1 cellular context compared by ENCODE assay signal in the genomic region with DNA sequence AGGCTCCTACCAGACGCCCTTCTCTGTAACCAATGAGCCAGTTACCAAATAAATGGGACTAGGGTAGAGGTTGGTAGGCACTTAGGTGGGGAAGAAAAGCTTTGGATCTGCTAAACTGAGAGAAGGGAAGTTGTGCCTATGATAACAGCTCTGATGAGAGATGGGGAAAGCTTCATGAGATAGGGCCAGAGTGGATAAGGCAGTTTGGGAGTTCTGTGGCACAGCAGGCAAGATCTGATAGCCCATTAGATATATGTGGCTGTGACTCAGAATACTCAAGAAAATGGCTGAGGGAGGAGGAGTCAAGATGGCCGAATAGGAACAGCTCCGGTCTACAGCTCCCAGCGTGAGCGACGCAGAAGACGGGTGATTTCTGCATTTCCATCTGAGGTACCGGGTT.
TF ChIP-seq lines count a peak whose summit lies in the region.

No MANE protein-coding gene starts in this region.

TF ChIP-seq in K562, 482 proteins besides CTCF, POLR2A, EP300 and RAD21 (continued from another document):
- TF ChIP-seq, protein P1, sequence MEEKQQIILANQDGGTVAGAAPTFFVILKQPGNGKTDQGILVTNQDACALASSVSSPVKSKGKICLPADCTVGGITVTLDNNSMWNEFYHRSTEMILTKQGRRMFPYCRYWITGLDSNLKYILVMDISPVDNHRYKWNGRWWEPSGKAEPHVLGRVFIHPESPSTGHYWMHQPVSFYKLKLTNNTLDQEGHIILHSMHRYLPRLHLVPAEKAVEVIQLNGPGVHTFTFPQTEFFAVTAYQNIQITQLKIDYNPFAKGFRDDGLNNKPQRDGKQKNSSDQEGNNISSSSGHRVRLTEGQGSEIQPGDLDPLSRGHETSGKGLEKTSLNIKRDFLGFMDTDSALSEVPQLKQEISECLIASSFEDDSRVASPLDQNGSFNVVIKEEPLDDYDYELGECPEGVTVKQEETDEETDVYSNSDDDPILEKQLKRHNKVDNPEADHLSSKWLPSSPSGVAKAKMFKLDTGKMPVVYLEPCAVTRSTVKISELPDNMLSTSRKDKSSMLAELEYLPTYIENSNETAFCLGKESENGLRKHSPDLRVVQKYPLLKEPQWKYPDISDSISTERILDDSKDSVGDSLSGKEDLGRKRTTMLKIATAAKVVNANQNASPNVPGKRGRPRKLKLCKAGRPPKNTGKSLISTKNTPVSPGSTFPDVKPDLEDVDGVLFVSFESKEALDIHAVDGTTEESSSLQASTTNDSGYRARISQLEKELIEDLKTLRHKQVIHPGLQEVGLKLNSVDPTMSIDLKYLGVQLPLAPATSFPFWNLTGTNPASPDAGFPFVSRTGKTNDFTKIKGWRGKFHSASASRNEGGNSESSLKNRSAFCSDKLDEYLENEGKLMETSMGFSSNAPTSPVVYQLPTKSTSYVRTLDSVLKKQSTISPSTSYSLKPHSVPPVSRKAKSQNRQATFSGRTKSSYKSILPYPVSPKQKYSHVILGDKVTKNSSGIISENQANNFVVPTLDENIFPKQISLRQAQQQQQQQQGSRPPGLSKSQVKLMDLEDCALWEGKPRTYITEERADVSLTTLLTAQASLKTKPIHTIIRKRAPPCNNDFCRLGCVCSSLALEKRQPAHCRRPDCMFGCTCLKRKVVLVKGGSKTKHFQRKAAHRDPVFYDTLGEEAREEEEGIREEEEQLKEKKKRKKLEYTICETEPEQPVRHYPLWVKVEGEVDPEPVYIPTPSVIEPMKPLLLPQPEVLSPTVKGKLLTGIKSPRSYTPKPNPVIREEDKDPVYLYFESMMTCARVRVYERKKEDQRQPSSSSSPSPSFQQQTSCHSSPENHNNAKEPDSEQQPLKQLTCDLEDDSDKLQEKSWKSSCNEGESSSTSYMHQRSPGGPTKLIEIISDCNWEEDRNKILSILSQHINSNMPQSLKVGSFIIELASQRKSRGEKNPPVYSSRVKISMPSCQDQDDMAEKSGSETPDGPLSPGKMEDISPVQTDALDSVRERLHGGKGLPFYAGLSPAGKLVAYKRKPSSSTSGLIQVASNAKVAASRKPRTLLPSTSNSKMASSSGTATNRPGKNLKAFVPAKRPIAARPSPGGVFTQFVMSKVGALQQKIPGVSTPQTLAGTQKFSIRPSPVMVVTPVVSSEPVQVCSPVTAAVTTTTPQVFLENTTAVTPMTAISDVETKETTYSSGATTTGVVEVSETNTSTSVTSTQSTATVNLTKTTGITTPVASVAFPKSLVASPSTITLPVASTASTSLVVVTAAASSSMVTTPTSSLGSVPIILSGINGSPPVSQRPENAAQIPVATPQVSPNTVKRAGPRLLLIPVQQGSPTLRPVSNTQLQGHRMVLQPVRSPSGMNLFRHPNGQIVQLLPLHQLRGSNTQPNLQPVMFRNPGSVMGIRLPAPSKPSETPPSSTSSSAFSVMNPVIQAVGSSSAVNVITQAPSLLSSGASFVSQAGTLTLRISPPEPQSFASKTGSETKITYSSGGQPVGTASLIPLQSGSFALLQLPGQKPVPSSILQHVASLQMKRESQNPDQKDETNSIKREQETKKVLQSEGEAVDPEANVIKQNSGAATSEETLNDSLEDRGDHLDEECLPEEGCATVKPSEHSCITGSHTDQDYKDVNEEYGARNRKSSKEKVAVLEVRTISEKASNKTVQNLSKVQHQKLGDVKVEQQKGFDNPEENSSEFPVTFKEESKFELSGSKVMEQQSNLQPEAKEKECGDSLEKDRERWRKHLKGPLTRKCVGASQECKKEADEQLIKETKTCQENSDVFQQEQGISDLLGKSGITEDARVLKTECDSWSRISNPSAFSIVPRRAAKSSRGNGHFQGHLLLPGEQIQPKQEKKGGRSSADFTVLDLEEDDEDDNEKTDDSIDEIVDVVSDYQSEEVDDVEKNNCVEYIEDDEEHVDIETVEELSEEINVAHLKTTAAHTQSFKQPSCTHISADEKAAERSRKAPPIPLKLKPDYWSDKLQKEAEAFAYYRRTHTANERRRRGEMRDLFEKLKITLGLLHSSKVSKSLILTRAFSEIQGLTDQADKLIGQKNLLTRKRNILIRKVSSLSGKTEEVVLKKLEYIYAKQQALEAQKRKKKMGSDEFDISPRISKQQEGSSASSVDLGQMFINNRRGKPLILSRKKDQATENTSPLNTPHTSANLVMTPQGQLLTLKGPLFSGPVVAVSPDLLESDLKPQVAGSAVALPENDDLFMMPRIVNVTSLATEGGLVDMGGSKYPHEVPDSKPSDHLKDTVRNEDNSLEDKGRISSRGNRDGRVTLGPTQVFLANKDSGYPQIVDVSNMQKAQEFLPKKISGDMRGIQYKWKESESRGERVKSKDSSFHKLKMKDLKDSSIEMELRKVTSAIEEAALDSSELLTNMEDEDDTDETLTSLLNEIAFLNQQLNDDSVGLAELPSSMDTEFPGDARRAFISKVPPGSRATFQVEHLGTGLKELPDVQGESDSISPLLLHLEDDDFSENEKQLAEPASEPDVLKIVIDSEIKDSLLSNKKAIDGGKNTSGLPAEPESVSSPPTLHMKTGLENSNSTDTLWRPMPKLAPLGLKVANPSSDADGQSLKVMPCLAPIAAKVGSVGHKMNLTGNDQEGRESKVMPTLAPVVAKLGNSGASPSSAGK (IDR thresholded peaks at IDR 0.05): peak; percentile 38; the same call in 1 of the 2 replicates
- peak; percentile 21 for TF ChIP-seq NFIC (IDR thresholded peaks at IDR 0.05)
- peak; percentile 81; the same call in 1 of the 2 replicates for TF ChIP-seq NBN (IDR thresholded peaks at IDR 0.05; ENCODE audit: low read depth)
- TF ChIP-seq, protein P2, sequence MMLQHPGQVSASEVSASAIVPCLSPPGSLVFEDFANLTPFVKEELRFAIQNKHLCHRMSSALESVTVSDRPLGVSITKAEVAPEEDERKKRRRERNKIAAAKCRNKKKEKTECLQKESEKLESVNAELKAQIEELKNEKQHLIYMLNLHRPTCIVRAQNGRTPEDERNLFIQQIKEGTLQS (IDR thresholded peaks at IDR 0.05): peak; percentile 70
- TF ChIP-seq, protein P2 (CRISPR knock-in tag; conservative IDR thresholded peaks at IDR 0.05): no peak
- TF ChIP-seq ZNF197 (CRISPR knock-in tag; IDR thresholded peaks at IDR 0.05; ENCODE audit: low read depth): no peak
- TF ChIP-seq CREM (IDR thresholded peaks at IDR 0.05; ENCODE audit: low read depth): 0 out of 2 replicates have a peak, but pooled peaks have one; percentile 8
- TF ChIP-seq PML (IDR thresholded peaks at IDR 0.05; ENCODE audit: low read length): no peak
- no peak for TF ChIP-seq ZNF24 (IDR thresholded peaks at IDR 0.05)
- TF ChIP-seq SMAD4 (CRISPR knock-in tag; conservative IDR thresholded peaks at IDR 0.05): peak; percentile 46; the same call in 1 of the 2 replicates
- TF ChIP-seq NR2C1 (IDR thresholded peaks at IDR 0.05): peak; percentile 25; the same call in 1 of the 2 replicates
- TF ChIP-seq NR2C1 (tag; IDR thresholded peaks at IDR 0.05): 0 out of 2 replicates have a peak, but pooled peaks have one; percentile 41
- TF ChIP-seq ZNF212 (CRISPR knock-in tag; IDR thresholded peaks at IDR 0.05): no peak
- peak; percentile 84 for TF ChIP-seq CTBP1 (IDR thresholded peaks at IDR 0.05; ENCODE audit: borderline replicate concordance)
- TF ChIP-seq SMARCA4 (IDR thresholded peaks at IDR 0.05): peak; percentile 82
- peak; percentile 95 for TF ChIP-seq TAF7 (tag; IDR thresholded peaks at IDR 0.05)
- TF ChIP-seq, protein P3, sequence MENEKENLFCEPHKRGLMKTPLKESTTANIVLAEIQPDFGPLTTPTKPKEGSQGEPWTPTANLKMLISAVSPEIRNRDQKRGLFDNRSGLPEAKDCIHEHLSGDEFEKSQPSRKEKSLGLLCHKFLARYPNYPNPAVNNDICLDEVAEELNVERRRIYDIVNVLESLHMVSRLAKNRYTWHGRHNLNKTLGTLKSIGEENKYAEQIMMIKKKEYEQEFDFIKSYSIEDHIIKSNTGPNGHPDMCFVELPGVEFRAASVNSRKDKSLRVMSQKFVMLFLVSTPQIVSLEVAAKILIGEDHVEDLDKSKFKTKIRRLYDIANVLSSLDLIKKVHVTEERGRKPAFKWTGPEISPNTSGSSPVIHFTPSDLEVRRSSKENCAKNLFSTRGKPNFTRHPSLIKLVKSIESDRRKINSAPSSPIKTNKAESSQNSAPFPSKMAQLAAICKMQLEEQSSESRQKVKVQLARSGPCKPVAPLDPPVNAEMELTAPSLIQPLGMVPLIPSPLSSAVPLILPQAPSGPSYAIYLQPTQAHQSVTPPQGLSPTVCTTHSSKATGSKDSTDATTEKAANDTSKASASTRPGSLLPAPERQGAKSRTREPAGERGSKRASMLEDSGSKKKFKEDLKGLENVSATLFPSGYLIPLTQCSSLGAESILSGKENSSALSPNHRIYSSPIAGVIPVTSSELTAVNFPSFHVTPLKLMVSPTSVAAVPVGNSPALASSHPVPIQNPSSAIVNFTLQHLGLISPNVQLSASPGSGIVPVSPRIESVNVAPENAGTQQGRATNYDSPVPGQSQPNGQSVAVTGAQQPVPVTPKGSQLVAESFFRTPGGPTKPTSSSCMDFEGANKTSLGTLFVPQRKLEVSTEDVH (IDR thresholded peaks at IDR 0.05; ENCODE audit: low read depth, partially characterized antibody): no peak
- TF ChIP-seq, protein P4, sequence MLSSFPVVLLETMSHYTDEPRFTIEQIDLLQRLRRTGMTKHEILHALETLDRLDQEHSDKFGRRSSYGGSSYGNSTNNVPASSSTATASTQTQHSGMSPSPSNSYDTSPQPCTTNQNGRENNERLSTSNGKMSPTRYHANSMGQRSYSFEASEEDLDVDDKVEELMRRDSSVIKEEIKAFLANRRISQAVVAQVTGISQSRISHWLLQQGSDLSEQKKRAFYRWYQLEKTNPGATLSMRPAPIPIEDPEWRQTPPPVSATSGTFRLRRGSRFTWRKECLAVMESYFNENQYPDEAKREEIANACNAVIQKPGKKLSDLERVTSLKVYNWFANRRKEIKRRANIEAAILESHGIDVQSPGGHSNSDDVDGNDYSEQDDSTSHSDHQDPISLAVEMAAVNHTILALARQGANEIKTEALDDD (IDR thresholded peaks at IDR 0.05): peak; percentile 61
- TF ChIP-seq EHMT2 (IDR thresholded peaks at IDR 0.05): peak; percentile 91
- TF ChIP-seq PCBP1 (IDR thresholded peaks at IDR 0.05; ENCODE audit: low read depth, low read length, poor library complexity, severe bottlenecking): no peak
- peak; percentile 32; the same call in 1 of the 2 replicates for TF ChIP-seq ELF4 (CRISPR knock-in tag; IDR thresholded peaks at IDR 0.05)
- TF ChIP-seq SOX6 (IDR thresholded peaks at IDR 0.05): peak; percentile 62; the same call in 1 of the 2 replicates
- TF ChIP-seq, protein P5, sequence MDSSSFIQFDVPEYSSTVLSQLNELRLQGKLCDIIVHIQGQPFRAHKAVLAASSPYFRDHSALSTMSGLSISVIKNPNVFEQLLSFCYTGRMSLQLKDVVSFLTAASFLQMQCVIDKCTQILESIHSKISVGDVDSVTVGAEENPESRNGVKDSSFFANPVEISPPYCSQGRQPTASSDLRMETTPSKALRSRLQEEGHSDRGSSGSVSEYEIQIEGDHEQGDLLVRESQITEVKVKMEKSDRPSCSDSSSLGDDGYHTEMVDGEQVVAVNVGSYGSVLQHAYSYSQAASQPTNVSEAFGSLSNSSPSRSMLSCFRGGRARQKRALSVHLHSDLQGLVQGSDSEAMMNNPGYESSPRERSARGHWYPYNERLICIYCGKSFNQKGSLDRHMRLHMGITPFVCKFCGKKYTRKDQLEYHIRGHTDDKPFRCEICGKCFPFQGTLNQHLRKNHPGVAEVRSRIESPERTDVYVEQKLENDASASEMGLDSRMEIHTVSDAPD (CRISPR knock-in tag; IDR thresholded peaks at IDR 0.05): no peak
- peak; percentile 75; the same call in 1 of the 2 replicates for TF ChIP-seq KAT8 (IDR thresholded peaks at IDR 0.05; ENCODE audit: low read depth)
